11 cellular contexts compared by ENCODE assay signal in genomic region chr14:22978873-22979671, GRCh38. TPM values are rescaled to one million over a fixed set of nuclear protein-coding genes. Genes with fewer than 3 reads are reported as not detected.
DNase-seq lines count a peak whose midpoint lies in the region; ATAC-seq and TF ChIP-seq lines count a peak whose summit lies in the region.
"Had no signal": no experiment of that assay in that cellular context is flagged by ENCODE, and none has a peak within 500 bp of the region (broad histone marks: within the 10 kb centered on the region; RNA-seq: fewer than 3 reads in every experiment).

No MANE protein-coding gene starts in this region.

- H3K4me3 Mint-ChIP-seq in CD4-positive, alpha-beta T cell, result peak overlapping the region; percentile 73
- H3K4me3 Mint-ChIP-seq in osteocyte (ENCODE audit: unreplicated experiment), result peak overlapping the region; percentile 84

- H3K27ac ChIP-seq in CD4-positive, alpha-beta T cell (ENCODE audit: low read depth, low read length), result no peak overlapping the region

- no peaks in the 10 kb centered on the region for H3K9me3 ChIP-seq in CD4-positive, alpha-beta T cell (ENCODE audit: control insufficient read depth, low read length)

- peaks cover 5% of the 10 kb centered on the region for H3K27me3 ChIP-seq in CD4-positive, alpha-beta T cell (ENCODE audit: control insufficient read depth, insufficient read depth, low read length)

- no peak for TF ChIP-seq CTCF in CD4-positive, alpha-beta T cell (IDR thresholded peaks at IDR 0.05)
- TF ChIP-seq CTCF in osteocyte (IDR thresholded peaks at IDR 0.05), result no peak

- ATAC-seq in CD4-positive, alpha-beta T cell (ENCODE audit: poor library complexity), result no peak
- peak; percentile 82 for ATAC-seq in esophagus mucosa

- intact Hi-C loops in CD4-positive, alpha-beta T cell (cut with DNase I, micrococcal nuclease), result no loop called here

- CTCF ChIA-PET in CD4-positive, alpha-beta T cell (lab: Charles Lee), result no interaction called here
- CTCF ChIA-PET in HEK293T (lab: Yijun Ruan, JAX), result interaction anchor here (2.2 to 3.3 kb wide), 2 partner anchors 7 to 16 kb away, joined by 4 to 29 read pairs; no protein-coding TSS in a partner anchor

- no peak for DNase-seq in CD4-positive, alpha-beta T cell
- DNase-seq in NCI-H226, result peak; percentile 59
- DNase-seq in osteocyte (ENCODE audit: extremely low spot score, unreplicated experiment), result no peak
- DNase-seq in DMS153 (lab: John Stamatoyannopoulos, UW), result no peak
- no peak for DNase-seq in GM19240 (ENCODE audit: insufficient read length, low spot score)
- no peak for DNase-seq in AG08396 (ENCODE audit: low spot score)
- no peak for DNase-seq in HEK293T (ENCODE audit: extremely low spot score)
- DNase-seq: activated CD4-positive, CD25-positive, alpha-beta regulatory T cell treated with anti-CD3 and anti-CD28 coated beads, Interleukin-2, amount 50 U/mL, for 72 hours; kidney glomerular epithelial cell; NCI-H446 treated with DMSO at 0.1 percent for 48 hours had no signal

- H3K4me1 Mint-ChIP-seq in CD4-positive, alpha-beta T cell (ENCODE audit: low read depth), result peaks cover 9% of the 10 kb centered on the region
- peaks cover 59% of the 10 kb centered on the region for H3K4me1 Mint-ChIP-seq in osteocyte (ENCODE audit: unreplicated experiment)

- no peaks in the 10 kb centered on the region for H3K36me3 Mint-ChIP-seq in CD4-positive, alpha-beta T cell (ENCODE audit: low read depth)
- peaks cover 21% of the 10 kb centered on the region for H3K36me3 Mint-ChIP-seq in osteocyte (ENCODE audit: unreplicated experiment)

- POLR2A ChIA-PET in CD4-positive, alpha-beta T cell (lab: Charles Lee), result no interaction called here
- POLR2A ChIA-PET in HEK293T (lab: Yijun Ruan, JAX), result interaction anchor here (1.2 to 4.2 kb wide), 5 partner anchors 11 to 342 kb away, joined by 3 to 27 read pairs (median 15); partner anchors contain the start of gene HAUS4

- H3K27me3 Mint-ChIP-seq in CD4-positive, alpha-beta T cell, result no peaks in the 10 kb centered on the region
- H3K27me3 Mint-ChIP-seq in osteocyte (ENCODE audit: unreplicated experiment), result no peaks in the 10 kb centered on the region

- H3K27ac Mint-ChIP-seq in CD4-positive, alpha-beta T cell, result no peak overlapping the region
- H3K27ac Mint-ChIP-seq in osteocyte (ENCODE audit: unreplicated experiment), result peak overlapping the region; percentile 86

- no peaks in the 10 kb centered on the region for H3K9me3 Mint-ChIP-seq in CD4-positive, alpha-beta T cell
- H3K9me3 Mint-ChIP-seq in osteocyte (ENCODE audit: unreplicated experiment), result no peaks in the 10 kb centered on the region

TF ChIP-seq in HEK293T, 16 proteins besides CTCF, POLR2A, EP300 and RAD21:
- TF ChIP-seq ZNF384 (IDR thresholded peaks at IDR 0.05), result no peak
- TF ChIP-seq FOXA1 (IDR thresholded peaks at IDR 0.05), result no peak
- TF ChIP-seq LEF1 (IDR thresholded peaks at IDR 0.05; ENCODE audit: borderline replicate concordance), result no peak
- TF ChIP-seq TARDBP (IDR thresholded peaks at IDR 0.05), result no peak
- TF ChIP-seq BHLHE40 (IDR thresholded peaks at IDR 0.05; ENCODE audit: borderline replicate concordance), result no peak
- TF ChIP-seq FOXK2 (IDR thresholded peaks at IDR 0.05), result no peak
- no peak for TF ChIP-seq CTBP1 (IDR thresholded peaks at IDR 0.05; ENCODE audit: borderline replicate concordance)
- TF ChIP-seq ELF4 (IDR thresholded peaks at IDR 0.05), result no peak
- TF ChIP-seq SP1 (IDR thresholded peaks at IDR 0.05), result no peak
- no peak for TF ChIP-seq NFRKB (IDR thresholded peaks at IDR 0.05)
- no peak for TF ChIP-seq ARNT (IDR thresholded peaks at IDR 0.05)
- no peak for TF ChIP-seq PKNOX1 (IDR thresholded peaks at IDR 0.05)
- TF ChIP-seq SUZ12 (IDR thresholded peaks at IDR 0.05), result no peak
- TF ChIP-seq HDGF (IDR thresholded peaks at IDR 0.05; ENCODE audit: borderline replicate concordance), result no peak
TF ChIP-seq in HEK293T: peak in this region for 0.

RNA-seq across cellular contexts. Expression of gene AJUBA, which starts 3.3 kb away (rescaled TPM):
- 1 to 10 TPM in 1 of 2 experiments, under 1 TPM in 1; 0.67 to 1.1 TPM for total RNA-seq in CD4-positive, alpha-beta T cell
- total RNA-seq in esophagus mucosa, result 26.6 TPM
- 111 and 115 TPM in 2 replicates for total RNA-seq in osteocyte

RNA-seq across cellular contexts. Expression of gene HAUS4, which starts 22.2 kb away (rescaled TPM):
- 10 to 100 TPM; 17.5 to 19.6 TPM for total RNA-seq in CD4-positive, alpha-beta T cell
- 32.9 TPM for total RNA-seq in esophagus mucosa
- total RNA-seq in osteocyte, result 39.9 and 40.9 TPM in 2 replicates

RNA-seq across cellular contexts. Expression of gene C14orf93, which starts 30.9 kb away (rescaled TPM):
- total RNA-seq in CD4-positive, alpha-beta T cell, result 1 to 10 TPM; 7.6 to 8.4 TPM
- 4.6 TPM for total RNA-seq in esophagus mucosa
- 11.4 and 12.4 TPM in 2 replicates for total RNA-seq in osteocyte

RNA-seq across cellular contexts. Expression of gene PRMT5, which starts 49.9 kb away (rescaled TPM):
- 10 to 100 TPM; 15.6 to 19.3 TPM for total RNA-seq in CD4-positive, alpha-beta T cell
- total RNA-seq in esophagus mucosa, result 65.4 TPM
- total RNA-seq in osteocyte, result 58.4 and 68.4 TPM in 2 replicates

RNA-seq across cellular contexts. Expression of gene PSMB5, which starts 55.6 kb away (rescaled TPM):
- 10 to 100 TPM; 20.1 to 24.5 TPM for total RNA-seq in CD4-positive, alpha-beta T cell
- total RNA-seq in esophagus mucosa, result 105 TPM
- 144 and 147 TPM in 2 replicates for total RNA-seq in osteocyte

Comparison
In these comparisons a context has a peak if more than half of its experiments do, and no peak if none do; other contexts are left out.
1. RNA of gene AJUBA, which starts 3.3 kb away (total RNA-seq): 111 to 115 TPM in osteocyte and 26.6 TPM in esophagus mucosa (single experiment); 0.67 to 1.1 TPM in CD4-positive, alpha-beta T cell; every median in the first group is over 10 times any median in the second.